2 cellular contexts compared by ENCODE assay signal in the genomic region with DNA sequence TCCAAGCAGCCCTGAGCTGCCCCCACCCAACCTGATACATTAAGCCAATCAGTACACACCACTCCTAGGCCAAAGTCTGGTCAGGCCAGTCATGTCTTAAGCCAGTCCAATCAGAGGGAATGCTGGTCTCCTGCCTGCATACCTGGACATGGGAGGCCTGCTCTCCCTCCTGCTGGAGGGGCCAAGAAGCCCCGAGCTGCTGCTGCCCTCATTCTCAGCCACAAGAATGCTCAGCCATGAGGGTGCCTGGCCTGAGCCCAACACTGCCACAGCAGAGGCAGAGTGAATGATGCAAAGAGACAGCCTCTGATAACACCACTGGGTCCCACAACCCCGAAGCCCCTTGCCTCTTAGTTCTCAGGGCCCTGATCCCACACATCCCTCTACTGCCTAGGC.
TF ChIP-seq lines count a peak whose summit lies in the region.

No MANE protein-coding gene starts in this region.

TF ChIP-seq in A549, 52 proteins besides CTCF, POLR2A, EP300 and RAD21:
- TF ChIP-seq MAX (IDR thresholded peaks at IDR 0.05) (no peak), CHD4 (IDR thresholded peaks at IDR 0.05; ENCODE audit: borderline replicate concordance) (no peak), FOSB (CRISPR knock-in tag; IDR thresholded peaks at IDR 0.05) (no peak), HOXB5 (CRISPR knock-in tag; IDR thresholded peaks at IDR 0.05) (no peak)
TF ChIP-seq in A549: peak in this region for 0.

TF ChIP-seq in HEK293, 187 proteins besides CTCF, POLR2A, EP300 and RAD21:
- TF ChIP-seq HOXC10 (CRISPR knock-in tag; IDR thresholded peaks at IDR 0.05) (no peak), ZBTB8A (tag by site-specific recombination; IDR thresholded peaks at IDR 0.05) (no peak), MEIS1 (CRISPR knock-in tag; IDR thresholded peaks at IDR 0.05; ENCODE audit: borderline replicate concordance) (no peak), ZNF830 (tag by site-specific recombination; IDR thresholded peaks at IDR 0.05; ENCODE audit: low read depth) (no peak)
- TF ChIP-seq, protein P1, sequence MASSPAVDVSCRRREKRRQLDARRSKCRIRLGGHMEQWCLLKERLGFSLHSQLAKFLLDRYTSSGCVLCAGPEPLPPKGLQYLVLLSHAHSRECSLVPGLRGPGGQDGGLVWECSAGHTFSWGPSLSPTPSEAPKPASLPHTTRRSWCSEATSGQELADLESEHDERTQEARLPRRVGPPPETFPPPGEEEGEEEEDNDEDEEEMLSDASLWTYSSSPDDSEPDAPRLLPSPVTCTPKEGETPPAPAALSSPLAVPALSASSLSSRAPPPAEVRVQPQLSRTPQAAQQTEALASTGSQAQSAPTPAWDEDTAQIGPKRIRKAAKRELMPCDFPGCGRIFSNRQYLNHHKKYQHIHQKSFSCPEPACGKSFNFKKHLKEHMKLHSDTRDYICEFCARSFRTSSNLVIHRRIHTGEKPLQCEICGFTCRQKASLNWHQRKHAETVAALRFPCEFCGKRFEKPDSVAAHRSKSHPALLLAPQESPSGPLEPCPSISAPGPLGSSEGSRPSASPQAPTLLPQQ (tag by site-specific recombination; IDR thresholded peaks at IDR 0.05): peak; percentile 58; the same call in 1 of the 2 replicates
